In the genomic region with DNA sequence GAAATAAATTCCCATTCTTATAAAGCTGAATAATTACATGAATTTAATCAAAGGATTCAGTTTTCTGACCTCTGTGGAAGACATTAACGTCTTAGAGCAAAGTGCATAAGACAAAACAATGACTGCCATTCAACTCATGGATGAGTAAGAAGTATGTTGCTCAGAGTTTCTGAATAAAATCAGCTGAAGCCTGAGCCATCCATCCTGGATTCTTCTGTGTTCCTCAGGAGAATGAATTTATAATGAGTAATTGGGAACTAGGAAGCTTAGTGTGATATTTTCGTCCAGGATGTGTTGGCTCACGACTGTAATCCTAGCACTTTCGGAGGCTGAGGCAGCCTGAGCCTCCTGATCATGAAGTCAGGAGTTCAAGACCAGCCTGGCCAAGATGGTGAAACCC, we compare ENCODE assay signal across 14 cellular contexts.
DNase-seq lines count a peak whose midpoint lies in the region; ATAC-seq and TF ChIP-seq lines count a peak whose summit lies in the region.
"Had no signal": no experiment of that assay in that cellular context is flagged by ENCODE, and none has a peak within 500 bp of the region (broad histone marks: within the 10 kb centered on the region; RNA-seq: fewer than 3 reads in every experiment).

No MANE protein-coding gene starts in this region.

- peaks cover 21% of the 10 kb centered on the region for H3K27me3 Mint-ChIP-seq in activated T-helper 1 cell treated with anti-CD3 and anti-CD28 coated beads, Interleukin-12 subunit alpha, Interleukin-12 subunit beta, Interleukin-2, Interleukin-4 antibody, amounts not matched to agents 30 ng/mL and 10 ng/mL and 1 ng/mL, durations not matched to agents 14 hours and 24 hours and 36 hours (ENCODE audit: insufficient read depth)
- peaks cover 14% of the 10 kb centered on the region for H3K27me3 Mint-ChIP-seq in activated CD8-positive, alpha-beta memory T cell treated with anti-CD3 and anti-CD28 coated beads, Interleukin-2, amount 10 ng/mL, durations not matched to agents 7 days and 5 days

- no peaks in the 10 kb centered on the region for H3K27me3 ChIP-seq in RWPE2 (ENCODE audit: insufficient read depth, poor library complexity, severe bottlenecking)
- no peaks in the 10 kb centered on the region for H3K27me3 ChIP-seq in foreskin keratinocyte
- H3K27me3 ChIP-seq: BLaER1 treated with 17β-estradiol and CSF1 and Interleukin-3, amounts not matched to agents 10 nM and 100 nM had no signal

- no peak overlapping the region for H3K27ac Mint-ChIP-seq in activated T-helper 1 cell treated with anti-CD3 and anti-CD28 coated beads, Interleukin-12 subunit alpha, Interleukin-12 subunit beta, Interleukin-2, Interleukin-4 antibody, amounts not matched to agents 30 ng/mL and 10 ng/mL and 1 ng/mL, durations not matched to agents 14 hours and 24 hours and 36 hours
- H3K27ac Mint-ChIP-seq in activated CD8-positive, alpha-beta memory T cell treated with anti-CD3 and anti-CD28 coated beads, Interleukin-2, amount 10 ng/mL, durations not matched to agents 7 days and 5 days = no peak overlapping the region

- intact Hi-C loops in activated T-helper 1 cell treated with anti-CD3 and anti-CD28 coated beads, Interleukin-12 subunit alpha, Interleukin-12 subunit beta, Interleukin-2, Interleukin-4 antibody, amounts not matched to agents 30 ng/mL and 10 ng/mL and 1 ng/mL, durations not matched to agents 14 hours and 24 hours and 36 hours (cut with micrococcal nuclease) = no loop called here

- TF ChIP-seq CTCF in RWPE2 (IDR thresholded peaks at IDR 0.05; ENCODE audit: poor library complexity, severe bottlenecking) = no peak
- TF ChIP-seq CTCF in foreskin keratinocyte (conservative IDR thresholded peaks at IDR 0.05) = no peak

- H3K36me3 ChIP-seq in RWPE2 (ENCODE audit: low read depth) = no peaks in the 10 kb centered on the region
- H3K36me3 ChIP-seq: BLaER1 treated with 17β-estradiol and CSF1 and Interleukin-3, amounts not matched to agents 10 nM and 100 nM had no signal

- no peak overlapping the region for H3K4me3 Mint-ChIP-seq in activated T-helper 1 cell treated with anti-CD3 and anti-CD28 coated beads, Interleukin-12 subunit alpha, Interleukin-12 subunit beta, Interleukin-2, Interleukin-4 antibody, amounts not matched to agents 30 ng/mL and 10 ng/mL and 1 ng/mL, durations not matched to agents 14 hours and 24 hours and 36 hours
- H3K4me3 Mint-ChIP-seq in activated CD8-positive, alpha-beta memory T cell treated with anti-CD3 and anti-CD28 coated beads, Interleukin-2, amount 10 ng/mL, durations not matched to agents 7 days and 5 days = no peak overlapping the region

- H3K36me3 Mint-ChIP-seq in activated T-helper 1 cell treated with anti-CD3 and anti-CD28 coated beads, Interleukin-12 subunit alpha, Interleukin-12 subunit beta, Interleukin-2, Interleukin-4 antibody, amounts not matched to agents 30 ng/mL and 10 ng/mL and 1 ng/mL, durations not matched to agents 14 hours and 24 hours and 36 hours (ENCODE audit: low read depth) = no peaks in the 10 kb centered on the region
- H3K36me3 Mint-ChIP-seq in activated CD8-positive, alpha-beta memory T cell treated with anti-CD3 and anti-CD28 coated beads, Interleukin-2, amount 10 ng/mL, durations not matched to agents 7 days and 5 days = no peaks in the 10 kb centered on the region

- H3K9me3 Mint-ChIP-seq in activated T-helper 1 cell treated with anti-CD3 and anti-CD28 coated beads, Interleukin-12 subunit alpha, Interleukin-12 subunit beta, Interleukin-2, Interleukin-4 antibody, amounts not matched to agents 30 ng/mL and 10 ng/mL and 1 ng/mL, durations not matched to agents 14 hours and 24 hours and 36 hours = no peaks in the 10 kb centered on the region
- H3K9me3 Mint-ChIP-seq in activated CD8-positive, alpha-beta memory T cell treated with anti-CD3 and anti-CD28 coated beads, Interleukin-2, amount 10 ng/mL, durations not matched to agents 7 days and 5 days (ENCODE audit: low read depth) = no peaks in the 10 kb centered on the region

- CTCF ChIA-PET in activated CD8-positive, alpha-beta memory T cell treated with anti-CD3 and anti-CD28 coated beads, Interleukin-2, amount 10 ng/mL, durations not matched to agents 7 days and 5 days (lab: Charles Lee) = no interaction called here

- H3K27ac ChIP-seq in RWPE2 (ENCODE audit: poor library complexity, severe bottlenecking) = peak overlapping the region; percentile 25
- peak overlapping the region; percentile 94 for H3K27ac ChIP-seq in foreskin keratinocyte
- H3K27ac ChIP-seq: BLaER1 treated with 17β-estradiol and CSF1 and Interleukin-3, amounts not matched to agents 10 nM and 100 nM; KMS-11 had no signal

- no peaks in the 10 kb centered on the region for H3K9me3 ChIP-seq in RWPE2 (ENCODE audit: severe bottlenecking)

- no peaks in the 10 kb centered on the region for H3K4me1 Mint-ChIP-seq in activated T-helper 1 cell treated with anti-CD3 and anti-CD28 coated beads, Interleukin-12 subunit alpha, Interleukin-12 subunit beta, Interleukin-2, Interleukin-4 antibody, amounts not matched to agents 30 ng/mL and 10 ng/mL and 1 ng/mL, durations not matched to agents 14 hours and 24 hours and 36 hours (ENCODE audit: low read depth)
- H3K4me1 Mint-ChIP-seq in activated CD8-positive, alpha-beta memory T cell treated with anti-CD3 and anti-CD28 coated beads, Interleukin-2, amount 10 ng/mL, durations not matched to agents 7 days and 5 days = no peaks in the 10 kb centered on the region

- DNase-seq in HS-5 (ENCODE audit: low read depth) = peak; percentile 13
- DNase-seq in RWPE2 (ENCODE audit: low spot score) = no peak
- DNase-seq in foreskin keratinocyte = peak; percentile 90 to 96
- no peak for DNase-seq in activated T-helper 1 cell treated with anti-CD3 and anti-CD28 coated beads, Interleukin-12 subunit alpha, Interleukin-12 subunit beta, Interleukin-2, Interleukin-4 antibody, amounts not matched to agents 30 ng/mL and 10 ng/mL and 1 ng/mL, durations not matched to agents 14 hours and 24 hours and 36 hours (ENCODE audit: low spot score)
- DNase-seq in activated effector memory CD4-positive, alpha-beta T cell treated with Interleukin-2 at 50 U/mL for 16 hours = no peak
- no peak for DNase-seq in activated CD8-positive, alpha-beta memory T cell treated with anti-CD3 and anti-CD28 coated beads, Interleukin-2, amount 10 ng/mL, durations not matched to agents 7 days and 5 days
- DNase-seq: MM.1S, NCI-H187 treated with DMSO at 0.1 percent for 48 hours, NCI-H446, NCI-H774, SIG-M5 had no signal

- H3K4me1 ChIP-seq in RWPE2 (ENCODE audit: insufficient read depth, poor library complexity, severe bottlenecking) = no peaks in the 10 kb centered on the region
- peaks cover 5% of the 10 kb centered on the region for H3K4me1 ChIP-seq in foreskin keratinocyte
- H3K4me1 ChIP-seq: BLaER1 treated with 17β-estradiol and CSF1 and Interleukin-3, amounts not matched to agents 10 nM and 100 nM had no signal

- ATAC-seq in RWPE2 (ENCODE audit: low read depth) (peak; percentile 84), foreskin keratinocyte (peak; percentile 98), GM18511 (IDR thresholded peaks at IDR 0.05; ENCODE audit: unreplicated experiment) (no peak)
- no peak for ATAC-seq in activated CD8-positive, alpha-beta memory T cell treated with anti-CD3 and anti-CD28 coated beads, Interleukin-2, amount 10 ng/mL, durations not matched to agents 7 days and 5 days

- H3K4me3 ChIP-seq in RWPE2 (ENCODE audit: severe bottlenecking) = no peak overlapping the region
- H3K4me3 ChIP-seq: BLaER1 treated with 17β-estradiol and CSF1 and Interleukin-3, amounts not matched to agents 10 nM and 100 nM had no signal

Comparison
In these comparisons a context has a peak if more than half of its experiments do, and no peak if none do; other contexts are left out.
1. DNase-seq: peak in HS-5 (single experiment) and foreskin keratinocyte (2 of 2); none in RWPE2 (single experiment), activated T-helper 1 cell treated with anti-CD3 and anti-CD28 coated beads, Interleukin-12 subunit alpha, Interleukin-12 subunit beta, Interleukin-2, Interleukin-4 antibody, amounts not matched to agents 30 ng/mL and 10 ng/mL and 1 ng/mL, durations not matched to agents 14 hours and 24 hours and 36 hours (single experiment), activated effector memory CD4-positive, alpha-beta T cell treated with Interleukin-2 at 50 U/mL for 16 hours (single experiment) and activated CD8-positive, alpha-beta memory T cell treated with anti-CD3 and anti-CD28 coated beads, Interleukin-2, amount 10 ng/mL, durations not matched to agents 7 days and 5 days (single experiment).
2. ATAC-seq: peak in RWPE2 (single experiment) and foreskin keratinocyte (single experiment); none in GM18511 (single experiment) and activated CD8-positive, alpha-beta memory T cell treated with anti-CD3 and anti-CD28 coated beads, Interleukin-2, amount 10 ng/mL, durations not matched to agents 7 days and 5 days (single experiment).